ENCODE assay signal across 1 cellular context in genomic region chr12:120388711-120389431, GRCh38.
TF ChIP-seq lines count a peak whose summit lies in the region.

No MANE protein-coding gene starts in this region.

TF ChIP-seq in K562, 482 proteins besides CTCF, POLR2A, EP300 and RAD21 (continues in another document):
- TF ChIP-seq RBBP5 (IDR thresholded peaks at IDR 0.05; ENCODE audit: borderline replicate concordance, insufficient read depth, low read length, poor library complexity, severe bottlenecking) (no peak), ZBED1 (IDR thresholded peaks at IDR 0.05) (no peak), ZNF384 (IDR thresholded peaks at IDR 0.05; ENCODE audit: low read depth, low read length) (no peak), RAD51 (IDR thresholded peaks at IDR 0.05; ENCODE audit: borderline replicate concordance, low read depth) (peak; percentile 83), TARDBP (IDR thresholded peaks at IDR 0.05) (no peak), KDM2B (CRISPR knock-in tag; IDR thresholded peaks at IDR 0.05) (no peak), NFE2 (IDR thresholded peaks at IDR 0.05; ENCODE audit: low read depth) (no peak), FOXO4 (CRISPR knock-in tag; IDR thresholded peaks at IDR 0.05) (no peak), ZNF212 (CRISPR knock-in tag; IDR thresholded peaks at IDR 0.05) (no peak), FOXA3 (CRISPR knock-in tag; conservative IDR thresholded peaks at IDR 0.05 in 1 of 2, IDR thresholded peaks at IDR 0.05 in 1 of 2) (no peak), GABPB1 (CRISPR knock-in tag; IDR thresholded peaks at IDR 0.05) (no peak), RB1 (IDR thresholded peaks at IDR 0.05; ENCODE audit: low read depth) (no peak), ZKSCAN3 (CRISPR knock-in tag; IDR thresholded peaks at IDR 0.05) (no peak), CBFB (CRISPR knock-in tag; IDR thresholded peaks at IDR 0.05) (no peak), SP2 (IDR thresholded peaks at IDR 0.05; ENCODE audit: extremely low read depth, low read depth, low read length, poor library complexity, severe bottlenecking) (no peak), ZNF354B (CRISPR knock-in tag; IDR thresholded peaks at IDR 0.05) (no peak), SAP30 (IDR thresholded peaks at IDR 0.05; ENCODE audit: borderline replicate concordance, insufficient read depth, low read depth, low read length, poor library complexity, severe bottlenecking) (no peak), HDAC8 (tag; IDR thresholded peaks at IDR 0.05) (no peak), BHLHE40 (IDR thresholded peaks at IDR 0.05; ENCODE audit: low read length) (0 out of 2 replicates have a peak, but pooled peaks have one; percentile 6), CBFA2T2 (conservative IDR thresholded peaks at IDR 0.05) (peak; percentile 41), PML (IDR thresholded peaks at IDR 0.05; ENCODE audit: low read length) (no peak), BDP1 (IDR thresholded peaks at IDR 0.05; ENCODE audit: insufficient read depth, insufficient read length) (no peak), ZNF778 (CRISPR knock-in tag; IDR thresholded peaks at IDR 0.05) (no peak), ILK (tag; IDR thresholded peaks at IDR 0.05; ENCODE audit: borderline replicate concordance, low read depth) (no peak), RFX5 (IDR thresholded peaks at IDR 0.05; ENCODE audit: low read depth, low read length) (no peak), PHF8 (IDR thresholded peaks at IDR 0.05; ENCODE audit: borderline replicate concordance, low read length) (no peak), ARID3A (IDR thresholded peaks at IDR 0.05; ENCODE audit: borderline replicate concordance, low read depth, low read length) (no peak), TOE1 (IDR thresholded peaks at IDR 0.05; ENCODE audit: borderline replicate concordance) (peak; percentile 68; the same call in 1 of the 2 replicates), TOE1 (CRISPR knock-in tag; IDR thresholded peaks at IDR 0.05; ENCODE audit: borderline replicate concordance, low read depth) (no peak)
- TF ChIP-seq, protein P1, sequence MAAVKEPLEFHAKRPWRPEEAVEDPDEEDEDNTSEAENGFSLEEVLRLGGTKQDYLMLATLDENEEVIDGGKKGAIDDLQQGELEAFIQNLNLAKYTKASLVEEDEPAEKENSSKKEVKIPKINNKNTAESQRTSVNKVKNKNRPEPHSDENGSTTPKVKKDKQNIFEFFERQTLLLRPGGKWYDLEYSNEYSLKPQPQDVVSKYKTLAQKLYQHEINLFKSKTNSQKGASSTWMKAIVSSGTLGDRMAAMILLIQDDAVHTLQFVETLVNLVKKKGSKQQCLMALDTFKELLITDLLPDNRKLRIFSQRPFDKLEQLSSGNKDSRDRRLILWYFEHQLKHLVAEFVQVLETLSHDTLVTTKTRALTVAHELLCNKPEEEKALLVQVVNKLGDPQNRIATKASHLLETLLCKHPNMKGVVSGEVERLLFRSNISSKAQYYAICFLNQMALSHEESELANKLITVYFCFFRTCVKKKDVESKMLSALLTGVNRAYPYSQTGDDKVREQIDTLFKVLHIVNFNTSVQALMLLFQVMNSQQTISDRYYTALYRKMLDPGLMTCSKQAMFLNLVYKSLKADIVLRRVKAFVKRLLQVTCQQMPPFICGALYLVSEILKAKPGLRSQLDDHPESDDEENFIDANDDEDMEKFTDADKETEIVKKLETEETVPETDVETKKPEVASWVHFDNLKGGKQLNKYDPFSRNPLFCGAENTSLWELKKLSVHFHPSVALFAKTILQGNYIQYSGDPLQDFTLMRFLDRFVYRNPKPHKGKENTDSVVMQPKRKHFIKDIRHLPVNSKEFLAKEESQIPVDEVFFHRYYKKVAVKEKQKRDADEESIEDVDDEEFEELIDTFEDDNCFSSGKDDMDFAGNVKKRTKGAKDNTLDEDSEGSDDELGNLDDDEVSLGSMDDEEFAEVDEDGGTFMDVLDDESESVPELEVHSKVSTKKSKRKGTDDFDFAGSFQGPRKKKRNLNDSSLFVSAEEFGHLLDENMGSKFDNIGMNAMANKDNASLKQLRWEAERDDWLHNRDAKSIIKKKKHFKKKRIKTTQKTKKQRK (IDR thresholded peaks at IDR 0.05; ENCODE audit: borderline replicate concordance, low read depth, low read length): no peak
- TF ChIP-seq, protein P2, sequence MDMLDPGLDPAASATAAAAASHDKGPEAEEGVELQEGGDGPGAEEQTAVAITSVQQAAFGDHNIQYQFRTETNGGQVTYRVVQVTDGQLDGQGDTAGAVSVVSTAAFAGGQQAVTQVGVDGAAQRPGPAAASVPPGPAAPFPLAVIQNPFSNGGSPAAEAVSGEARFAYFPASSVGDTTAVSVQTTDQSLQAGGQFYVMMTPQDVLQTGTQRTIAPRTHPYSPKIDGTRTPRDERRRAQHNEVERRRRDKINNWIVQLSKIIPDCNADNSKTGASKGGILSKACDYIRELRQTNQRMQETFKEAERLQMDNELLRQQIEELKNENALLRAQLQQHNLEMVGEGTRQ (CRISPR knock-in tag; IDR thresholded peaks at IDR 0.05): peak; percentile 71
- TF ChIP-seq, protein P3, sequence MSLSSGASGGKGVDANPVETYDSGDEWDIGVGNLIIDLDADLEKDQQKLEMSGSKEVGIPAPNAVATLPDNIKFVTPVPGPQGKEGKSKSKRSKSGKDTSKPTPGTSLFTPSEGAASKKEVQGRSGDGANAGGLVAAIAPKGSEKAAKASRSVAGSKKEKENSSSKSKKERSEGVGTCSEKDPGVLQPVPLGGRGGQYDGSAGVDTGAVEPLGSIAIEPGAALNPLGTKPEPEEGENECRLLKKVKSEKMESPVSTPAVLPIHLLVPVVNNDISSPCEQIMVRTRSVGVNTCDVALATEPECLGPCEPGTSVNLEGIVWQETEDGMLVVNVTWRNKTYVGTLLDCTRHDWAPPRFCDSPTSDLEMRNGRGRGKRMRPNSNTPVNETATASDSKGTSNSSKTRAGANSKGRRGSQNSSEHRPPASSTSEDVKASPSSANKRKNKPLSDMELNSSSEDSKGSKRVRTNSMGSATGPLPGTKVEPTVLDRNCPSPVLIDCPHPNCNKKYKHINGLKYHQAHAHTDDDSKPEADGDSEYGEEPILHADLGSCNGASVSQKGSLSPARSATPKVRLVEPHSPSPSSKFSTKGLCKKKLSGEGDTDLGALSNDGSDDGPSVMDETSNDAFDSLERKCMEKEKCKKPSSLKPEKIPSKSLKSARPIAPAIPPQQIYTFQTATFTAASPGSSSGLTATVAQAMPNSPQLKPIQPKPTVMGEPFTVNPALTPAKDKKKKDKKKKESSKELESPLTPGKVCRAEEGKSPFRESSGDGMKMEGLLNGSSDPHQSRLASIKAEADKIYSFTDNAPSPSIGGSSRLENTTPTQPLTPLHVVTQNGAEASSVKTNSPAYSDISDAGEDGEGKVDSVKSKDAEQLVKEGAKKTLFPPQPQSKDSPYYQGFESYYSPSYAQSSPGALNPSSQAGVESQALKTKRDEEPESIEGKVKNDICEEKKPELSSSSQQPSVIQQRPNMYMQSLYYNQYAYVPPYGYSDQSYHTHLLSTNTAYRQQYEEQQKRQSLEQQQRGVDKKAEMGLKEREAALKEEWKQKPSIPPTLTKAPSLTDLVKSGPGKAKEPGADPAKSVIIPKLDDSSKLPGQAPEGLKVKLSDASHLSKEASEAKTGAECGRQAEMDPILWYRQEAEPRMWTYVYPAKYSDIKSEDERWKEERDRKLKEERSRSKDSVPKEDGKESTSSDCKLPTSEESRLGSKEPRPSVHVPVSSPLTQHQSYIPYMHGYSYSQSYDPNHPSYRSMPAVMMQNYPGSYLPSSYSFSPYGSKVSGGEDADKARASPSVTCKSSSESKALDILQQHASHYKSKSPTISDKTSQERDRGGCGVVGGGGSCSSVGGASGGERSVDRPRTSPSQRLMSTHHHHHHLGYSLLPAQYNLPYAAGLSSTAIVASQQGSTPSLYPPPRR (CRISPR knock-in tag; IDR thresholded peaks at IDR 0.05; ENCODE audit: borderline replicate concordance): no peak
- TF ChIP-seq, protein P4, sequence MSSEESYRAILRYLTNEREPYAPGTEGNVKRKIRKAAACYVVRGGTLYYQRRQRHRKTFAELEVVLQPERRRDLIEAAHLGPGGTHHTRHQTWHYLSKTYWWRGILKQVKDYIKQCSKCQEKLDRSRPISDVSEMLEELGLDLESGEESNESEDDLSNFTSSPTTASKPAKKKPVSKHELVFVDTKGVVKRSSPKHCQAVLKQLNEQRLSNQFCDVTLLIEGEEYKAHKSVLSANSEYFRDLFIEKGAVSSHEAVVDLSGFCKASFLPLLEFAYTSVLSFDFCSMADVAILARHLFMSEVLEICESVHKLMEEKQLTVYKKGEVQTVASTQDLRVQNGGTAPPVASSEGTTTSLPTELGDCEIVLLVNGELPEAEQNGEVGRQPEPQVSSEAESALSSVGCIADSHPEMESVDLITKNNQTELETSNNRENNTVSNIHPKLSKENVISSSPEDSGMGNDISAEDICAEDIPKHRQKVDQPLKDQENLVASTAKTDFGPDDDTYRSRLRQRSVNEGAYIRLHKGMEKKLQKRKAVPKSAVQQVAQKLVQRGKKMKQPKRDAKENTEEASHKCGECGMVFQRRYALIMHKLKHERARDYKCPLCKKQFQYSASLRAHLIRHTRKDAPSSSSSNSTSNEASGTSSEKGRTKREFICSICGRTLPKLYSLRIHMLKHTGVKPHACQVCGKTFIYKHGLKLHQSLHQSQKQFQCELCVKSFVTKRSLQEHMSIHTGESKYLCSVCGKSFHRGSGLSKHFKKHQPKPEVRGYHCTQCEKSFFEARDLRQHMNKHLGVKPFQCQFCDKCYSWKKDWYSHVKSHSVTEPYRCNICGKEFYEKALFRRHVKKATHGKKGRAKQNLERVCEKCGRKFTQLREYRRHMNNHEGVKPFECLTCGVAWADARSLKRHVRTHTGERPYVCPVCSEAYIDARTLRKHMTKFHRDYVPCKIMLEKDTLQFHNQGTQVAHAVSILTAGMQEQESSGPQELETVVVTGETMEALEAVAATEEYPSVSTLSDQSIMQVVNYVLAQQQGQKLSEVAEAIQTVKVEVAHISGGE (CRISPR knock-in tag; IDR thresholded peaks at IDR 0.05): no peak
- TF ChIP-seq, protein P5, sequence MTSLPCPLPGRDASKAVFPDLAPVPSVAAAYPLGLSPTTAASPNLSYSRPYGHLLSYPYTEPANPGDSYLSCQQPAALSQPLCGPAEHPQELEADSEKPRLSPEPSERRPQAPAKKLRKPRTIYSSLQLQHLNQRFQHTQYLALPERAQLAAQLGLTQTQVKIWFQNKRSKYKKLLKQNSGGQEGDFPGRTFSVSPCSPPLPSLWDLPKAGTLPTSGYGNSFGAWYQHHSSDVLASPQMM (CRISPR knock-in tag; IDR thresholded peaks at IDR 0.05): no peak
- TF ChIP-seq, protein P6, sequence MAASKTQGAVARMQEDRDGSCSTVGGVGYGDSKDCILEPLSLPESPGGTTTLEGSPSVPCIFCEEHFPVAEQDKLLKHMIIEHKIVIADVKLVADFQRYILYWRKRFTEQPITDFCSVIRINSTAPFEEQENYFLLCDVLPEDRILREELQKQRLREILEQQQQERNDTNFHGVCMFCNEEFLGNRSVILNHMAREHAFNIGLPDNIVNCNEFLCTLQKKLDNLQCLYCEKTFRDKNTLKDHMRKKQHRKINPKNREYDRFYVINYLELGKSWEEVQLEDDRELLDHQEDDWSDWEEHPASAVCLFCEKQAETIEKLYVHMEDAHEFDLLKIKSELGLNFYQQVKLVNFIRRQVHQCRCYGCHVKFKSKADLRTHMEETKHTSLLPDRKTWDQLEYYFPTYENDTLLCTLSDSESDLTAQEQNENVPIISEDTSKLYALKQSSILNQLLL (CRISPR knock-in tag; IDR thresholded peaks at IDR 0.05; ENCODE audit: borderline replicate concordance): no peak
- TF ChIP-seq, protein P7, sequence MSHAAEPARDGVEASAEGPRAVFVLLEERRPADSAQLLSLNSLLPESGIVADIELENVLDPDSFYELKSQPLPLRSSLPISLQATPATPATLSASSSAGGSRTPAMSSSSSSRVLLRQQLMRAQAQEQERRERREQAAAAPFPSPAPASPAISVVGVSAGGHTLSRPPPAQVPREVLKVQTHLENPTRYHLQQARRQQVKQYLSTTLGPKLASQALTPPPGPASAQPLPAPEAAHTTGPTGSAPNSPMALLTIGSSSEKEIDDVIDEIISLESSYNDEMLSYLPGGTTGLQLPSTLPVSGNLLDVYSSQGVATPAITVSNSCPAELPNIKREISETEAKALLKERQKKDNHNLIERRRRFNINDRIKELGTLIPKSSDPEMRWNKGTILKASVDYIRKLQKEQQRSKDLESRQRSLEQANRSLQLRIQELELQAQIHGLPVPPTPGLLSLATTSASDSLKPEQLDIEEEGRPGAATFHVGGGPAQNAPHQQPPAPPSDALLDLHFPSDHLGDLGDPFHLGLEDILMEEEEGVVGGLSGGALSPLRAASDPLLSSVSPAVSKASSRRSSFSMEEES (CRISPR knock-in tag; IDR thresholded peaks at IDR 0.05): peak; percentile 92
